ENCODE assay signal across 15 cellular contexts in the genomic region with DNA sequence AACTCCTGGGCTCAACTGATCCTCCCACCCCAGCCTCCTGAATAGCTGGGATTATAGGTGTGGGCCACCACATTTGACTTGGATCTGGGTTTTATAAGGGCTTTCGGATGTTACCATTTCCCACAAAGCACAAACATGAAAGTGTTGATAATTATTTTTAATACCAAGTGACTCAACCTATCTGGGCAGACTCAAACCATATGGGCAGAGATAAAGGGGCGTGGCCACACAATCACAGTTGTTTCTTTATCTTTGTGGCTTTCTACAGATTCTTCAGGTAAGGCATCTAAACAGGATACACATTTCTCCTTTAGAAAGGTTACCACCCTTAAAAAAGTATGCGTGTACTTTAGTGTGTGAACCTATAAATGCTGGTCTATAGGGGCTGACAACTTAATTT.
"Had no signal": no experiment of that assay in that cellular context is flagged by ENCODE, and none has a peak within 500 bp of the region (broad histone marks: within the 10 kb centered on the region; RNA-seq: fewer than 3 reads in every experiment).

No MANE protein-coding gene starts in this region.

- H3K4me3 ChIP-seq: coronary artery, heart left ventricle, prostate gland, spleen had no signal

- DNase-seq: activated CD4-positive, alpha-beta T cell treated with anti-CD3 and anti-CD28 coated beads for 48 hours; activated gamma-delta T cell; central memory CD4-positive, alpha-beta T cell; effector CD4-positive, alpha-beta T cell; heart left ventricle; immature natural killer cell; nephron progenitor cell; occipital lobe; spleen had no signal

- H3K9me3 Mint-ChIP-seq: brain; immature natural killer cell; T-helper 1 cell treated with Interleukin-12 subunit alpha and Interleukin-12 subunit beta and Interleukin-4 antibody, amounts not matched to agents 30 μg/mL and 1 μg/mL, for 36 hours had no signal

- H3K27ac Mint-ChIP-seq: brain, immature natural killer cell, nephron progenitor cell had no signal

- H3K27ac ChIP-seq: coronary artery, heart left ventricle, prostate gland, spleen had no signal

- H3K36me3 ChIP-seq: prostate gland had no signal

- H3K4me3 Mint-ChIP-seq: brain; immature natural killer cell; nephron progenitor cell; T-helper 1 cell treated with Interleukin-12 subunit alpha and Interleukin-12 subunit beta and Interleukin-4 antibody, amounts not matched to agents 30 μg/mL and 1 μg/mL, for 36 hours had no signal

- H3K9me3 ChIP-seq: heart left ventricle, prostate gland had no signal

- H3K4me1 ChIP-seq: prostate gland, spleen had no signal

- H3K27me3 ChIP-seq: heart left ventricle, spleen had no signal

- H3K4me1 Mint-ChIP-seq: immature natural killer cell had no signal

- ATAC-seq: activated naive CD4-positive, alpha-beta T cell treated with anti-CD3 and anti-CD28 coated beads, Interleukin-2, amount 50 U/mL, for 72 hours; heart left ventricle; sciatic nerve had no signal
